In the genomic region with DNA sequence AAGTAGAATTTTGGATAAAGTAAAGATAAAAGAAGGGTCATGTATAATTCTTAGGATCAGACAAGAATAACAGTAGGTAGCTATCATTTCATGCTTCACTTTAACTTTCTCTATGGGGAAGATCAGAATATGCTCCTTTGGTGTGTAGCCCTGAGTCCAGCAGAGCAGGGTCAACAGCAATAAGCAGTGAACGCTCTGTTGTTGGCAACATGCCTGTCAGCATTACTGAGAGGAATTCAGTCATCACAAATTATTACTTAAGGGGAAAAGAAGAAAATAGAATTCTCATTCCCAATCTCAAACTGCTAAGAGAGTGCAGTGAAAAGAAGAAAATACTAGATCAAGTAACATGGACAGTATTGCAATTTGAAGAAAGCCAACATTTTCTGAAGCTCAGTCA, we compare ENCODE assay signal across 3 cellular contexts.
TF ChIP-seq lines count a peak whose summit lies in the region.

No MANE protein-coding gene starts in this region.

TF ChIP-seq in GM23338, 12 proteins besides CTCF, POLR2A, EP300 and RAD21 (continues in another document):
- TF ChIP-seq, protein P1, sequence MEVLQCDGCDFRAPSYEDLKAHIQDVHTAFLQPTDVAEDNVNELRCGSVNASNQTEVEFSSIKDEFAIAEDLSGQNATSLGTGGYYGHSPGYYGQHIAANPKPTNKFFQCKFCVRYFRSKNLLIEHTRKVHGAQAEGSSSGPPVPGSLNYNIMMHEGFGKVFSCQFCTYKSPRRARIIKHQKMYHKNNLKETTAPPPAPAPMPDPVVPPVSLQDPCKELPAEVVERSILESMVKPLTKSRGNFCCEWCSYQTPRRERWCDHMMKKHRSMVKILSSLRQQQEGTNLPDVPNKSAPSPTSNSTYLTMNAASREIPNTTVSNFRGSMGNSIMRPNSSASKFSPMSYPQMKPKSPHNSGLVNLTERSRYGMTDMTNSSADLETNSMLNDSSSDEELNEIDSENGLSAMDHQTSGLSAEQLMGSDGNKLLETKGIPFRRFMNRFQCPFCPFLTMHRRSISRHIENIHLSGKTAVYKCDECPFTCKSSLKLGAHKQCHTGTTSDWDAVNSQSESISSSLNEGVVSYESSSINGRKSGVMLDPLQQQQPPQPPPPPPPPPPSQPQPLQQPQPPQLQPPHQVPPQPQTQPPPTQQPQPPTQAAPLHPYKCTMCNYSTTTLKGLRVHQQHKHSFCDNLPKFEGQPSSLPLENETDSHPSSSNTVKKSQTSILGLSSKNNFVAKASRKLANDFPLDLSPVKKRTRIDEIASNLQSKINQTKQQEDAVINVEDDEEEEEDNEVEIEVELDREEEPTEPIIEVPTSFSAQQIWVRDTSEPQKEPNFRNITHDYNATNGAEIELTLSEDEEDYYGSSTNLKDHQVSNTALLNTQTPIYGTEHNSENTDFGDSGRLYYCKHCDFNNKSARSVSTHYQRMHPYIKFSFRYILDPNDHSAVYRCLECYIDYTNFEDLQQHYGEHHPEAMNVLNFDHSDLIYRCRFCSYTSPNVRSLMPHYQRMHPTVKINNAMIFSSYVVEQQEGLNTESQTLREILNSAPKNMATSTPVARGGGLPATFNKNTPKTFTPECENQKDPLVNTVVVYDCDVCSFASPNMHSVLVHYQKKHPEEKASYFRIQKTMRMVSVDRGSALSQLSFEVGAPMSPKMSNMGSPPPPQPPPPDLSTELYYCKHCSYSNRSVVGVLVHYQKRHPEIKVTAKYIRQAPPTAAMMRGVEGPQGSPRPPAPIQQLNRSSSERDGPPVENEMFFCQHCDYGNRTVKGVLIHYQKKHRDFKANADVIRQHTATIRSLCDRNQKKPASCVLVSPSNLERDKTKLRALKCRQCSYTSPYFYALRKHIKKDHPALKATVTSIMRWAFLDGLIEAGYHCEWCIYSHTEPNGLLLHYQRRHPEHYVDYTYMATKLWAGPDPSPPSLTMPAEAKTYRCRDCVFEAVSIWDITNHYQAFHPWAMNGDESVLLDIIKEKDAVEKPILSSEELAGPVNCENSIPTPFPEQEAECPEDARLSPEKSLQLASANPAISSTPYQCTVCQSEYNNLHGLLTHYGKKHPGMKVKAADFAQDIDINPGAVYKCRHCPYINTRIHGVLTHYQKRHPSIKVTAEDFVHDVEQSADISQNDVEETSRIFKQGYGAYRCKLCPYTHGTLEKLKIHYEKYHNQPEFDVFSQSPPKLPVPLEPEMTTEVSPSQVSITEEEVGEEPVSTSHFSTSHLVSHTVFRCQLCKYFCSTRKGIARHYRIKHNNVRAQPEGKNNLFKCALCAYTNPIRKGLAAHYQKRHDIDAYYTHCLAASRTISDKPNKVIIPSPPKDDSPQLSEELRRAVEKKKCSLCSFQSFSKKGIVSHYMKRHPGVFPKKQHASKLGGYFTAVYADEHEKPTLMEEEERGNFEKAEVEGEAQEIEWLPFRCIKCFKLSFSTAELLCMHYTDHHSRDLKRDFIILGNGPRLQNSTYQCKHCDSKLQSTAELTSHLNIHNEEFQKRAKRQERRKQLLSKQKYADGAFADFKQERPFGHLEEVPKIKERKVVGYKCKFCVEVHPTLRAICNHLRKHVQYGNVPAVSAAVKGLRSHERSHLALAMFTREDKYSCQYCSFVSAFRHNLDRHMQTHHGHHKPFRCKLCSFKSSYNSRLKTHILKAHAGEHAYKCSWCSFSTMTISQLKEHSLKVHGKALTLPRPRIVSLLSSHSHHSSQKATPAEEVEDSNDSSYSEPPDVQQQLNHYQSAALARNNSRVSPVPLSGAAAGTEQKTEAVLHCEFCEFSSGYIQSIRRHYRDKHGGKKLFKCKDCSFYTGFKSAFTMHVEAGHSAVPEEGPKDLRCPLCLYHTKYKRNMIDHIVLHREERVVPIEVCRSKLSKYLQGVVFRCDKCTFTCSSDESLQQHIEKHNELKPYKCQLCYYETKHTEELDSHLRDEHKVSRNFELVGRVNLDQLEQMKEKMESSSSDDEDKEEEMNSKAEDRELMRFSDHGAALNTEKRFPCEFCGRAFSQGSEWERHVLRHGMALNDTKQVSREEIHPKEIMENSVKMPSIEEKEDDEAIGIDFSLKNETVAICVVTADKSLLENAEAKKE (CRISPR knock-in tag; IDR thresholded peaks at IDR 0.05), result no peak
- TF ChIP-seq JUNB (IDR thresholded peaks at IDR 0.05; ENCODE audit: unreplicated experiment), result no peak

TF ChIP-seq in SK-N-SH treated with all-trans-retinoic acid at 6 μM for 48 hours, 23 proteins besides CTCF, POLR2A, EP300 and RAD21:
- TF ChIP-seq, protein P2, sequence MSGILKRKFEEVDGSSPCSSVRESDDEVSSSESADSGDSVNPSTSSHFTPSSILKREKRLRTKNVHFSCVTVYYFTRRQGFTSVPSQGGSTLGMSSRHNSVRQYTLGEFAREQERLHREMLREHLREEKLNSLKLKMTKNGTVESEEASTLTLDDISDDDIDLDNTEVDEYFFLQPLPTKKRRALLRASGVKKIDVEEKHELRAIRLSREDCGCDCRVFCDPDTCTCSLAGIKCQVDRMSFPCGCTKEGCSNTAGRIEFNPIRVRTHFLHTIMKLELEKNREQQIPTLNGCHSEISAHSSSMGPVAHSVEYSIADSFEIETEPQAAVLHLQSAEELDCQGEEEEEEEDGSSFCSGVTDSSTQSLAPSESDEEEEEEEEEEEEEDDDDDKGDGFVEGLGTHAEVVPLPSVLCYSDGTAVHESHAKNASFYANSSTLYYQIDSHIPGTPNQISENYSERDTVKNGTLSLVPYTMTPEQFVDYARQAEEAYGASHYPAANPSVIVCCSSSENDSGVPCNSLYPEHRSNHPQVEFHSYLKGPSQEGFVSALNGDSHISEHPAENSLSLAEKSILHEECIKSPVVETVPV (CRISPR knock-in tag; IDR thresholded peaks at IDR 0.05), result no peak
- TF ChIP-seq ZNF70 (CRISPR knock-in tag; IDR thresholded peaks at IDR 0.05) (no peak), SNAI2 (CRISPR knock-in tag; IDR thresholded peaks at IDR 0.05) (no peak), ESRRG (CRISPR knock-in tag; IDR thresholded peaks at IDR 0.05) (no peak), ZC3H10 (CRISPR knock-in tag; IDR thresholded peaks at IDR 0.05) (no peak), ZFP3 (CRISPR knock-in tag; IDR thresholded peaks at IDR 0.05) (no peak), ISL1 (CRISPR knock-in tag; IDR thresholded peaks at IDR 0.05) (no peak), GLIS3 (CRISPR knock-in tag; IDR thresholded peaks at IDR 0.05) (no peak)

TF ChIP-seq in endothelial cell of umbilical vein, 7 proteins besides CTCF, POLR2A, EP300 and RAD21:
- TF ChIP-seq, protein P3, sequence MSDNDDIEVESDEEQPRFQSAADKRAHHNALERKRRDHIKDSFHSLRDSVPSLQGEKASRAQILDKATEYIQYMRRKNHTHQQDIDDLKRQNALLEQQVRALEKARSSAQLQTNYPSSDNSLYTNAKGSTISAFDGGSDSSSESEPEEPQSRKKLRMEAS (IDR thresholded peaks at IDR 0.05; ENCODE audit: insufficient read depth, insufficient read length), result no peak
- TF ChIP-seq JUN (IDR thresholded peaks at IDR 0.05; ENCODE audit: borderline replicate concordance, insufficient read depth, insufficient read length, low read depth) (no peak), FOS (IDR thresholded peaks at IDR 0.05; ENCODE audit: borderline replicate concordance, insufficient read depth, low read length) (no peak), EZH2 (IDR thresholded peaks at IDR 0.05; ENCODE audit: borderline replicate concordance, low read depth, low read length, severe bottlenecking) (no peak), POLR2AphosphoS5 (IDR thresholded peaks at IDR 0.05; ENCODE audit: insufficient read depth, low read depth, low read length) (no peak), MYC (IDR thresholded peaks at IDR 0.05; ENCODE audit: low read depth, low read length) (no peak), GATA2 (IDR thresholded peaks at IDR 0.05; ENCODE audit: insufficient read depth, insufficient read length, low read depth, low read length) (no peak)
